In the genomic region with DNA sequence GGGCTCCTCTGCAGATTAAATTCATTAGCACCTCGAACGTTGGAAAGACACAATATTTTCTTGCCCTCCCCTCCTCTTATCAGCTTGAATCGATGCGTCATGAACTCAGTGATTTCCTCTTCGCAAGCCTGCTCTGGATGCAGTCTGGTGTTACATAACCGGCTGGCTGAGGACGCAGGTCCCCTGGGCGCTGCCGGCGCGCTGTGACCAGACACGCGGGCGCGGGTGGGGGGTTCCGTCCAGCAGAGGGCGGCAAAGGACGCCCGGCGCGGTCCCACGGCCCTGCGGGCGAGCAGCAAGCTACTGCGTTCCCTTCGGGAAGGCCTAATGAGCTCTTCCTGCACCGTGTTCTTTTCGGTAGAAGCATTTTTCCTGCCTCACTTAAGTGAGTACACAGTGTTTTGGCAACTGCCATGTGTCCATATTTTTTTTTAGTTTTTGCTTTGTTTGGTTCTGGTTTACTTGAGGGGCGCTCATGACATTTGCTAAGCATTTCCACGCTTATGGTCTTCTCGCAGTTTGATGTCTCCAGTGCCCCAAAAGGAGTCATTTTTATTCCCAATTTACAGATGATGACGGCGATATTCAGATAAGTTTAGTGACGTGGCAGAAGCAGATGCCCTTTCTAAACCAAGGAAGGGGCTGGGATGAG, we compare ENCODE assay signal across 8 cellular contexts.
DNase-seq lines count a peak whose midpoint lies in the region; ATAC-seq and TF ChIP-seq lines count a peak whose summit lies in the region.

No MANE protein-coding gene starts in this region.

- peak; percentile 97 for ATAC-seq in GM19025 (IDR thresholded peaks at IDR 0.05; ENCODE audit: low read depth, unreplicated experiment)
- peak; percentile 92 for ATAC-seq in HG03196 (IDR thresholded peaks at IDR 0.05; ENCODE audit: unreplicated experiment)

- DNase-seq in AG10803 (ENCODE audit: low read depth) (peak; percentile 87), NCI-H226 (peak; percentile 78), cerebellum (ENCODE audit: low spot score) (peak; percentile 89)
- DNase-seq in activated CD4-positive, alpha-beta T cell treated with anti-CD3 and anti-CD28 coated beads for 24 hours (ENCODE audit: low read depth in 2 of 2): peak; percentile 68 to 69
- DNase-seq in stimulated activated CD4-positive, alpha-beta T cell treated with anti-CD3 and anti-CD28 coated beads, Interleukin-1b, Interleukin-23, amount 100 ng/mL, for 48 hours: peak; percentile 72

- TF ChIP-seq CTCF in AG10803 (conservative IDR thresholded peaks at IDR 0.05; ENCODE audit: low read length): peak; percentile 76

- peak overlapping the region; percentile 48 for H3K27ac ChIP-seq in layer of hippocampus (ENCODE audit: low read depth, low read length)

- H3K27me3 ChIP-seq in layer of hippocampus (ENCODE audit: control insufficient read depth, insufficient read depth, low read length): no peaks in the 10 kb centered on the region

- peak overlapping the region; percentile 35 for H3K4me3 ChIP-seq in AG10803 (ENCODE audit: low read length)

Comparison
In these comparisons a context has a peak if more than half of its experiments do, and no peak if none do; other contexts are left out.
1. Peak in every context shown above with its lines: DNase-seq, ATAC-seq, H3K4me3 ChIP-seq and H3K27ac ChIP-seq.